ENCODE assay signal across 8 cellular contexts in the genomic region with DNA sequence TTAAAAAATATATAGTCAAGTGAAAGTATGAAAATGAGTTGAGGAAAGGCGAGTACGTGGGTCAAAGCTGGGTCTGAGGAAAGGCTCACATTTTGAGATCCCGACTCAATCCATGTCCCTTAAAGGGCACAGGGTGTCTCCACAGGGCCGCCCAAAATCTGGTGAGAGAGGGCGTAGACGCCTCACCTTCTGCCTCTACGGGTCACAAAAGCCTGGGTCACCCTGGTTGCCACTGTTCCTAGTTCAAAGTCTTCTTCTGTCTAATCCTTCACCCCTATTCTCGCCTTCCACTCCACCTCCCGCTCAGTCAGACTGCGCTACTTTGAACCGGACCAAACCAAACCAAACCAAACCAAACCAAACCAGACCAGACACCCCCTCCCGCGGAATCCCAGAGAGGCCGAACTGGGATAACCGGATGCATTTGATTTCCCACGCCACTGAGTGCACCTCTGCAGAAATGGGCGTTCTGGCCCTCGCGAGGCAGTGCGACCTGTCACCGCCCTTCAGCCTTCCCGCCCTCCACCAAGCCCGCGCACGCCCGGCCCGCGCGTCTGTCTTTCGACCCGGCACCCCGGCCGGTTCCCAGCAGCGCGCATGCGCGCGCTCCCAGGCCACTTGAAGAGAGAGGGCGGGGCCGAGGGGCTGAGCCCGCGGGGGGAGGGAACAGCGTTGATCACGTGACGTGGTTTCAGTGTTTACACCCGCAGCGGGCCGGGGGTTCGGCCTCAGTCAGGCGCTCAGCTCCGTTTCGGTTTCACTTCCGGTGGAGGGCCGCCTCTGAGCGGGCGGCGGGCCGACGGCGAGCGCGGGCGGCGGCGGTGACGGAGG. TPM values are rescaled to one million over a fixed set of nuclear protein-coding genes. Genes with fewer than 3 reads are reported as not detected.
DNase-seq lines count a peak whose midpoint lies in the region; TF ChIP-seq lines count a peak whose summit lies in the region.

A gene (plus strand): TSS at position 728 of the 831 bp plus-strand sequence. CDS start 261 bp downstream, outside the sequence.

- H3K27me3 Mint-ChIP-seq in nephron progenitor cell (ENCODE audit: low read depth, poor library complexity), result no peaks in the 10 kb centered on the region
- no peaks in the 10 kb centered on the region for H3K27me3 Mint-ChIP-seq in stimulated activated naive CD8-positive, alpha-beta T cell treated with anti-CD3 and anti-CD28 coated beads, Interleukin-15, Interleukin-2, amounts not matched to agents 100 ng/mL and 50 ng/mL, for 24 hours

- DNase-seq in ELR (ENCODE audit: low read depth), result peak; percentile 92
- DNase-seq in H7, result peak; percentile 92
- peak; percentile 60 to 76 for DNase-seq in SHP77 (lab: John Stamatoyannopoulos, UW)
- peak; percentile 90 for DNase-seq in activated effector memory CD4-positive, alpha-beta T cell treated with Interleukin-2 at 50 U/mL for 16 hours
- peak; percentile 87 for DNase-seq in fibroblast of the aortic adventitia (ENCODE audit: low read depth)
- DNase-seq in nephron progenitor cell, result peak; percentile 87

- H3K9me3 ChIP-seq in Loucy (ENCODE audit: insufficient read depth, low read depth, low read length), result no peaks in the 10 kb centered on the region

- H2AFZ ChIP-seq in Loucy (ENCODE audit: low read length), result peak within 1 kb of the TSS; percentile 91

- peaks cover 43% of the 10 kb centered on the region for H3K79me2 ChIP-seq in Loucy (ENCODE audit: insufficient read depth, low read length)

- H3K36me3 ChIP-seq in H7 (replicated peaks; ENCODE audit: control insufficient read depth, insufficient read depth, low read length) (no peaks in the 10 kb centered on the region), Loucy (ENCODE audit: insufficient read depth, low read length) (no peaks in the 10 kb centered on the region)

- peak within 1 kb of the TSS; percentile 68 for H3K4me3 ChIP-seq in H7 (ENCODE audit: insufficient read depth, low read depth, low read length)
- H3K4me3 ChIP-seq in Loucy (ENCODE audit: low read length, poor library complexity, severe bottlenecking), result peak within 1 kb of the TSS; percentile 89
- peak within 1 kb of the TSS; percentile 75 for H3K4me3 ChIP-seq in fibroblast of the aortic adventitia (ENCODE audit: low read depth, low read length)

- H3K4me3 Mint-ChIP-seq in nephron progenitor cell, result peak within 1 kb of the TSS; percentile 96
- H3K4me3 Mint-ChIP-seq in stimulated activated naive CD8-positive, alpha-beta T cell treated with anti-CD3 and anti-CD28 coated beads, Interleukin-15, Interleukin-2, amounts not matched to agents 100 ng/mL and 50 ng/mL, for 24 hours, result peak within 1 kb of the TSS; percentile 96

- peaks cover 23% of the 10 kb centered on the region for H3K9me3 Mint-ChIP-seq in nephron progenitor cell
- no peaks in the 10 kb centered on the region for H3K9me3 Mint-ChIP-seq in stimulated activated naive CD8-positive, alpha-beta T cell treated with anti-CD3 and anti-CD28 coated beads, Interleukin-15, Interleukin-2, amounts not matched to agents 100 ng/mL and 50 ng/mL, for 24 hours

- peak within 1 kb of the TSS; percentile 88 for H3K4me2 ChIP-seq in Loucy (ENCODE audit: low read depth, low read length, poor library complexity, severe bottlenecking)

- H3K9me2 ChIP-seq in Loucy (replicated peaks; ENCODE audit: low read depth, low read length), result no peaks in the 10 kb centered on the region

- H4K20me1 ChIP-seq in Loucy (ENCODE audit: insufficient read depth, low read length, poor library complexity, severe bottlenecking), result peaks cover 27% of the 10 kb centered on the region

- peak within 1 kb of the TSS; percentile 86 for H3K9ac ChIP-seq in Loucy (ENCODE audit: low read depth, low read length, poor library complexity, severe bottlenecking)

- H3K27me3 ChIP-seq in H7 (ENCODE audit: control insufficient read depth, insufficient read depth, low read length) (no peaks in the 10 kb centered on the region), Loucy (ENCODE audit: insufficient read depth, low read length, poor library complexity, severe bottlenecking) (no peaks in the 10 kb centered on the region)

- no peaks in the 10 kb centered on the region for H3F3A ChIP-seq in Loucy (ENCODE audit: low read depth)

- TF ChIP-seq CTCF in Loucy (conservative IDR thresholded peaks at IDR 0.05; ENCODE audit: low read length), result no peak
- TF ChIP-seq CTCF in fibroblast of the aortic adventitia (IDR thresholded peaks at IDR 0.05; ENCODE audit: insufficient read depth, low read length), result no peak
- TF ChIP-seq CTCF in nephron progenitor cell (IDR thresholded peaks at IDR 0.05), result no peak

- peaks cover 66% of the 10 kb centered on the region for H3K4me1 Mint-ChIP-seq in nephron progenitor cell
- H3K4me1 Mint-ChIP-seq in stimulated activated naive CD8-positive, alpha-beta T cell treated with anti-CD3 and anti-CD28 coated beads, Interleukin-15, Interleukin-2, amounts not matched to agents 100 ng/mL and 50 ng/mL, for 24 hours (ENCODE audit: low read depth), result peaks cover 42% of the 10 kb centered on the region

- peaks cover 20% of the 10 kb centered on the region for H3K4me1 ChIP-seq in Loucy (ENCODE audit: insufficient read depth, low read length, poor library complexity, severe bottlenecking)

- H3K27ac Mint-ChIP-seq in nephron progenitor cell, result peak within 1 kb of the TSS; percentile 96
- peak within 1 kb of the TSS; percentile 90 for H3K27ac Mint-ChIP-seq in stimulated activated naive CD8-positive, alpha-beta T cell treated with anti-CD3 and anti-CD28 coated beads, Interleukin-15, Interleukin-2, amounts not matched to agents 100 ng/mL and 50 ng/mL, for 24 hours

- no peaks in the 10 kb centered on the region for H3K36me3 Mint-ChIP-seq in nephron progenitor cell (ENCODE audit: low read depth)
- no peaks in the 10 kb centered on the region for H3K36me3 Mint-ChIP-seq in stimulated activated naive CD8-positive, alpha-beta T cell treated with anti-CD3 and anti-CD28 coated beads, Interleukin-15, Interleukin-2, amounts not matched to agents 100 ng/mL and 50 ng/mL, for 24 hours (ENCODE audit: low read depth)

RNA-seq across cellular contexts. Expression of the gene that starts here (rescaled TPM):
- total RNA-seq in H7 (2014; rRNA removed; shearing (Covaris generic)), result 16.1 and 21.0 TPM in 2 replicates
- 32.1 and 49.6 TPM in 2 replicates for total RNA-seq in fibroblast of the aortic adventitia (ENCODE audit: low replicate concordance)

Comparison
In these comparisons a context has a peak if more than half of its experiments do, and no peak if none do; other contexts are left out.
1. Peak in every context shown above with its lines: DNase-seq and H3K4me3 ChIP-seq.